Comparison of ENCODE assay signal across 1 cellular context in the genomic region with DNA sequence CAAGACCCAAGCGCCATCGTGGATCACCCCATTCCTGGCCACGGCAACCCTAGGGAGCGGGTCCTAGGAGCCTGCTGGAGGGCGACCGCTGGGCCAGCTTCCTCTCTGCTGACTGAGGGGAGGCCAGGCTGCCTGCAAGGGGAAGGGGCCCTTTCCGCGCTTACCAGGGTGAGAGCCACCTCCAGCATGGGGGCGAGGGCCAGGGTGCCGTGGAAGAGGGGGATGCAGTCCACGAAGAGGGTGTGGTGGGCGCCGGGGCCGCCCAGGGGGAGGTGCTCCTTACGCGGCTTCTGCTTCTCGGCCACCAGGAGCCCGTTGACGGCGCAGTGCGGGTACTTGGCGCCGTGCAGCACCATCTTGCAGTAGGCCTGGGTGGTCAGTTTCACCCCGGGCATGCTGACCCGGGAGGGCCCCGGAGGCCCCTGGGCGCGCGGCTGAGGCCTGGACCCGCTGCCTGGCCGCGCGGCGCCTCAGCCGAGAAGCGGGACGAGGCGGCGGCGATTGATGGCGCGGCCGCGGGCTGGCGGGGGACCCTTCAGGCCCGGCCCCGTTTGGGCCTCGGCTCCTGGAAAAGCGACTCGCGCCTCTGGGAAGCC.
TF ChIP-seq lines count a peak whose summit lies in the region.

No MANE protein-coding gene starts in this region.

TF ChIP-seq in HepG2, 621 proteins besides CTCF, POLR2A, EP300 and RAD21 (continued from another document):
- TF ChIP-seq ZEB1 (IDR thresholded peaks at IDR 0.05; ENCODE audit: insufficient replicate concordance, low read depth) = no peak
- TF ChIP-seq ZSCAN21 (CRISPR knock-in tag; IDR thresholded peaks at IDR 0.05; ENCODE audit: borderline replicate concordance) = no peak
- TF ChIP-seq KDM5B (CRISPR knock-in tag; IDR thresholded peaks at IDR 0.05; ENCODE audit: borderline replicate concordance) = no peak
- peak; percentile 81 for TF ChIP-seq ZNF446 (CRISPR knock-in tag; IDR thresholded peaks at IDR 0.05)
- TF ChIP-seq ZBTB3 (CRISPR knock-in tag; IDR thresholded peaks at IDR 0.05; ENCODE audit: borderline replicate concordance, low read depth) = 0 out of 2 replicates have a peak, but pooled peaks have one; percentile 21
- 0 out of 2 replicates have a peak, but pooled peaks have one; percentile 26 for TF ChIP-seq HIVEP1 (CRISPR knock-in tag; IDR thresholded peaks at IDR 0.05)
- TF ChIP-seq ZNF263 (CRISPR knock-in tag; IDR thresholded peaks at IDR 0.05) = no peak
- peak; percentile 77 for TF ChIP-seq AGO2 (optimal IDR thresholded peaks at IDR 0.05; ENCODE audit: low read depth, low read length)
- TF ChIP-seq ZNF570 (CRISPR knock-in tag; IDR thresholded peaks at IDR 0.05; ENCODE audit: borderline replicate concordance) = no peak
- TF ChIP-seq ZNF616 (CRISPR knock-in tag; IDR thresholded peaks at IDR 0.05; ENCODE audit: low read depth) = peak; percentile 66; the same call in 1 of the 2 replicates
- TF ChIP-seq, protein P1, sequence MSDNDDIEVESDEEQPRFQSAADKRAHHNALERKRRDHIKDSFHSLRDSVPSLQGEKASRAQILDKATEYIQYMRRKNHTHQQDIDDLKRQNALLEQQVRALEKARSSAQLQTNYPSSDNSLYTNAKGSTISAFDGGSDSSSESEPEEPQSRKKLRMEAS (IDR thresholded peaks at IDR 0.05) = peak; percentile 31; the same call in 1 of the 2 replicates
- TF ChIP-seq, protein P2, sequence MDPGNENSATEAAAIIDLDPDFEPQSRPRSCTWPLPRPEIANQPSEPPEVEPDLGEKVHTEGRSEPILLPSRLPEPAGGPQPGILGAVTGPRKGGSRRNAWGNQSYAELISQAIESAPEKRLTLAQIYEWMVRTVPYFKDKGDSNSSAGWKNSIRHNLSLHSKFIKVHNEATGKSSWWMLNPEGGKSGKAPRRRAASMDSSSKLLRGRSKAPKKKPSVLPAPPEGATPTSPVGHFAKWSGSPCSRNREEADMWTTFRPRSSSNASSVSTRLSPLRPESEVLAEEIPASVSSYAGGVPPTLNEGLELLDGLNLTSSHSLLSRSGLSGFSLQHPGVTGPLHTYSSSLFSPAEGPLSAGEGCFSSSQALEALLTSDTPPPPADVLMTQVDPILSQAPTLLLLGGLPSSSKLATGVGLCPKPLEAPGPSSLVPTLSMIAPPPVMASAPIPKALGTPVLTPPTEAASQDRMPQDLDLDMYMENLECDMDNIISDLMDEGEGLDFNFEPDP (CRISPR knock-in tag; conservative IDR thresholded peaks at IDR 0.05) = no peak
- no peak for TF ChIP-seq PRPF4 (IDR thresholded peaks at IDR 0.05; ENCODE audit: low read depth, low read length, poor library complexity, severe bottlenecking)
- TF ChIP-seq ZZZ3 (CRISPR knock-in tag; IDR thresholded peaks at IDR 0.05; ENCODE audit: borderline replicate concordance) = no peak; the same call in 1 of the 2 replicates
- no peak for TF ChIP-seq ZFP36L1 (CRISPR knock-in tag; IDR thresholded peaks at IDR 0.05)
- TF ChIP-seq, protein P3, sequence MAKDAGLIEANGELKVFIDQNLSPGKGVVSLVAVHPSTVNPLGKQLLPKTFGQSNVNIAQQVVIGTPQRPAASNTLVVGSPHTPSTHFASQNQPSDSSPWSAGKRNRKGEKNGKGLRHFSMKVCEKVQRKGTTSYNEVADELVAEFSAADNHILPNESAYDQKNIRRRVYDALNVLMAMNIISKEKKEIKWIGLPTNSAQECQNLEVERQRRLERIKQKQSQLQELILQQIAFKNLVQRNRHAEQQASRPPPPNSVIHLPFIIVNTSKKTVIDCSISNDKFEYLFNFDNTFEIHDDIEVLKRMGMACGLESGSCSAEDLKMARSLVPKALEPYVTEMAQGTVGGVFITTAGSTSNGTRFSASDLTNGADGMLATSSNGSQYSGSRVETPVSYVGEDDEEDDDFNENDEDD (CRISPR knock-in tag; IDR thresholded peaks at IDR 0.05; ENCODE audit: borderline replicate concordance) = no peak
- TF ChIP-seq HHEX (CRISPR knock-in tag; IDR thresholded peaks at IDR 0.05) = no peak
- TF ChIP-seq, protein P4, sequence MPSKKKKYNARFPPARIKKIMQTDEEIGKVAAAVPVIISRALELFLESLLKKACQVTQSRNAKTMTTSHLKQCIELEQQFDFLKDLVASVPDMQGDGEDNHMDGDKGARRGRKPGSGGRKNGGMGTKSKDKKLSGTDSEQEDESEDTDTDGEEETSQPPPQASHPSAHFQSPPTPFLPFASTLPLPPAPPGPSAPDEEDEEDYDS (CRISPR knock-in tag; IDR thresholded peaks at IDR 0.05) = no peak
- TF ChIP-seq ZNF777 (CRISPR knock-in tag; IDR thresholded peaks at IDR 0.05) = 0 out of 2 replicates have a peak, but pooled peaks have one; percentile 5
- TF ChIP-seq NR1H2 (CRISPR knock-in tag; IDR thresholded peaks at IDR 0.05; ENCODE audit: borderline replicate concordance, low read depth) = 0 out of 2 replicates have a peak, but pooled peaks have one; percentile 11
- peak; percentile 52; the same call in 1 of the 2 replicates for TF ChIP-seq ZNF235 (CRISPR knock-in tag; IDR thresholded peaks at IDR 0.05; ENCODE audit: borderline replicate concordance)
- TF ChIP-seq, protein P5, sequence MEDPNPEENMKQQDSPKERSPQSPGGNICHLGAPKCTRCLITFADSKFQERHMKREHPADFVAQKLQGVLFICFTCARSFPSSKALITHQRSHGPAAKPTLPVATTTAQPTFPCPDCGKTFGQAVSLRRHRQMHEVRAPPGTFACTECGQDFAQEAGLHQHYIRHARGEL (CRISPR knock-in tag; IDR thresholded peaks at IDR 0.05) = no peak
- TF ChIP-seq, protein P6, sequence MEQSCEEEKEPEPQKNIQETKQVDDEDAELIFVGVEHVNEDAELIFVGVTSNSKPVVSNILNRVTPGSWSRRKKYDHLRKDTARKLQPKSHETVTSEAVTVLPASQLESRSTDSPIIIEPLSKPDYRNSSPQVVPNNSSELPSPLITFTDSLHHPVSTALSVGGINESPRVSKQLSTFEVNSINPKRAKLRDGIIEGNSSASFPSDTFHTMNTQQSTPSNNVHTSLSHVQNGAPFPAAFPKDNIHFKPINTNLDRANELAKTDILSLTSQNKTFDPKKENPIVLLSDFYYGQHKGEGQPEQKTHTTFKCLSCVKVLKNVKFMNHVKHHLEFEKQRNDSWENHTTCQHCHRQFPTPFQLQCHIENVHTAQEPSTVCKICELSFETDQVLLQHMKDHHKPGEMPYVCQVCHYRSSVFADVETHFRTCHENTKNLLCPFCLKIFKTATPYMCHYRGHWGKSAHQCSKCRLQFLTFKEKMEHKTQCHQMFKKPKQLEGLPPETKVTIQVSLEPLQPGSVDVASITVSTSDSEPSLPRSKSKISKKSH (CRISPR knock-in tag; IDR thresholded peaks at IDR 0.05; ENCODE audit: borderline replicate concordance) = 0 out of 2 replicates have a peak, but pooled peaks have one; percentile 31
- TF ChIP-seq JUND (CRISPR knock-in tag; IDR thresholded peaks at IDR 0.05) = no peak
- no peak for TF ChIP-seq CHCHD3 (CRISPR knock-in tag; IDR thresholded peaks at IDR 0.05)
- TF ChIP-seq ZNF550 (CRISPR knock-in tag; IDR thresholded peaks at IDR 0.05; ENCODE audit: borderline replicate concordance) = 0 out of 2 replicates have a peak, but pooled peaks have one; percentile 11
- TF ChIP-seq, protein P7, sequence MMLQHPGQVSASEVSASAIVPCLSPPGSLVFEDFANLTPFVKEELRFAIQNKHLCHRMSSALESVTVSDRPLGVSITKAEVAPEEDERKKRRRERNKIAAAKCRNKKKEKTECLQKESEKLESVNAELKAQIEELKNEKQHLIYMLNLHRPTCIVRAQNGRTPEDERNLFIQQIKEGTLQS (CRISPR knock-in tag; IDR thresholded peaks at IDR 0.05) = no peak
- TF ChIP-seq, protein P8, sequence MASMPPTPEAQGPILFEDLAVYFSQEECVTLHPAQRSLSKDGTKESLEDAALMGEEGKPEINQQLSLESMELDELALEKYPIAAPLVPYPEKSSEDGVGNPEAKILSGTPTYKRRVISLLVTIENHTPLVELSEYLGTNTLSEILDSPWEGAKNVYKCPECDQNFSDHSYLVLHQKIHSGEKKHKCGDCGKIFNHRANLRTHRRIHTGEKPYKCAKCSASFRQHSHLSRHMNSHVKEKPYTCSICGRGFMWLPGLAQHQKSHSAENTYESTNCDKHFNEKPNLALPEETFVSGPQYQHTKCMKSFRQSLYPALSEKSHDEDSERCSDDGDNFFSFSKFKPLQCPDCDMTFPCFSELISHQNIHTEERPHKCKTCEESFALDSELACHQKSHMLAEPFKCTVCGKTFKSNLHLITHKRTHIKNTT (CRISPR knock-in tag; IDR thresholded peaks at IDR 0.05) = no peak
- TF ChIP-seq SKI (IDR thresholded peaks at IDR 0.05; ENCODE audit: partially characterized antibody) = no peak
- 0 out of 2 replicates have a peak, but pooled peaks have one; percentile 24 for TF ChIP-seq ZNF431 (CRISPR knock-in tag; IDR thresholded peaks at IDR 0.05; ENCODE audit: borderline replicate concordance, low read depth)
- TF ChIP-seq, protein P9, sequence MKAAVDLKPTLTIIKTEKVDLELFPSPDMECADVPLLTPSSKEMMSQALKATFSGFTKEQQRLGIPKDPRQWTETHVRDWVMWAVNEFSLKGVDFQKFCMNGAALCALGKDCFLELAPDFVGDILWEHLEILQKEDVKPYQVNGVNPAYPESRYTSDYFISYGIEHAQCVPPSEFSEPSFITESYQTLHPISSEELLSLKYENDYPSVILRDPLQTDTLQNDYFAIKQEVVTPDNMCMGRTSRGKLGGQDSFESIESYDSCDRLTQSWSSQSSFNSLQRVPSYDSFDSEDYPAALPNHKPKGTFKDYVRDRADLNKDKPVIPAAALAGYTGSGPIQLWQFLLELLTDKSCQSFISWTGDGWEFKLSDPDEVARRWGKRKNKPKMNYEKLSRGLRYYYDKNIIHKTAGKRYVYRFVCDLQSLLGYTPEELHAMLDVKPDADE (CRISPR knock-in tag; IDR thresholded peaks at IDR 0.05) = no peak
- TF ChIP-seq, protein P10, sequence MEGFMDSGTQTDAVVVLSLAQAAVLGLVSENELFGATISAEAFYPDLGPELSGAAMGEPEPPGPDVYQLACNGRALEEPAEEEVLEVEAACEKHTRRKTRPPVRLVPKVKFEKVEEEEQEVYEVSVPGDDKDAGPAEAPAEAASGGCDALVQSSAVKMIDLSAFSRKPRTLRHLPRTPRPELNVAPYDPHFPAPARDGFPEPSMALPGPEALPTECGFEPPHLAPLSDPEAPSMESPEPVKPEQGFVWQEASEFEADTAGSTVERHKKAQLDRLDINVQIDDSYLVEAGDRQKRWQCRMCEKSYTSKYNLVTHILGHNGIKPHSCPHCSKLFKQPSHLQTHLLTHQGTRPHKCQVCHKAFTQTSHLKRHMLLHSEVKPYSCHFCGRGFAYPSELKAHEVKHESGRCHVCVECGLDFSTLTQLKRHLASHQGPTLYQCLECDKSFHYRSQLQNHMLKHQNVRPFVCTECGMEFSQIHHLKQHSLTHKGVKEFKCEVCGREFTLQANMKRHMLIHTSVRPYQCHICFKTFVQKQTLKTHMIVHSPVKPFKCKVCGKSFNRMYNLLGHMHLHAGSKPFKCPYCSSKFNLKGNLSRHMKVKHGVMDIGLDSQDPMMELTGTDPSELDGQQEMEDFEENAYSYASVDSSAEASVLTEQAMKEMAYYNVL (CRISPR knock-in tag; IDR thresholded peaks at IDR 0.05; ENCODE audit: borderline replicate concordance) = 0 out of 2 replicates have a peak, but pooled peaks have one; percentile 35
- TF ChIP-seq ATF7-NPFF (CRISPR knock-in tag; IDR thresholded peaks at IDR 0.05; ENCODE audit: low read depth) = peak; percentile 49; the same call in 1 of the 2 replicates
- TF ChIP-seq, protein P11, sequence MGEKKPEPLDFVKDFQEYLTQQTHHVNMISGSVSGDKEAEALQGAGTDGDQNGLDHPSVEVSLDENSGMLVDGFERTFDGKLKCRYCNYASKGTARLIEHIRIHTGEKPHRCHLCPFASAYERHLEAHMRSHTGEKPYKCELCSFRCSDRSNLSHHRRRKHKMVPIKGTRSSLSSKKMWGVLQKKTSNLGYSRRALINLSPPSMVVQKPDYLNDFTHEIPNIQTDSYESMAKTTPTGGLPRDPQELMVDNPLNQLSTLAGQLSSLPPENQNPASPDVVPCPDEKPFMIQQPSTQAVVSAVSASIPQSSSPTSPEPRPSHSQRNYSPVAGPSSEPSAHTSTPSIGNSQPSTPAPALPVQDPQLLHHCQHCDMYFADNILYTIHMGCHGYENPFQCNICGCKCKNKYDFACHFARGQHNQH (CRISPR knock-in tag; IDR thresholded peaks at IDR 0.05) = no peak
- TF ChIP-seq, protein P12, sequence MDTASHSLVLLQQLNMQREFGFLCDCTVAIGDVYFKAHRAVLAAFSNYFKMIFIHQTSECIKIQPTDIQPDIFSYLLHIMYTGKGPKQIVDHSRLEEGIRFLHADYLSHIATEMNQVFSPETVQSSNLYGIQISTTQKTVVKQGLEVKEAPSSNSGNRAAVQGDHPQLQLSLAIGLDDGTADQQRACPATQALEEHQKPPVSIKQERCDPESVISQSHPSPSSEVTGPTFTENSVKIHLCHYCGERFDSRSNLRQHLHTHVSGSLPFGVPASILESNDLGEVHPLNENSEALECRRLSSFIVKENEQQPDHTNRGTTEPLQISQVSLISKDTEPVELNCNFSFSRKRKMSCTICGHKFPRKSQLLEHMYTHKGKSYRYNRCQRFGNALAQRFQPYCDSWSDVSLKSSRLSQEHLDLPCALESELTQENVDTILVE (CRISPR knock-in tag; IDR thresholded peaks at IDR 0.05) = no peak
- no peak for TF ChIP-seq ZNF10 (CRISPR knock-in tag; IDR thresholded peaks at IDR 0.05; ENCODE audit: borderline replicate concordance, low read depth)
